In genomic region chr16:70250748-70251650, GRCh38 we compare ENCODE assay signal across 8 cellular contexts. TPM values are rescaled to one million over a fixed set of nuclear protein-coding genes. Genes with fewer than 3 reads are reported as not detected.
DNase-seq lines count a peak whose midpoint lies in the region; ATAC-seq, FAIRE-seq and TF ChIP-seq lines count a peak whose summit lies in the region.

No MANE protein-coding gene starts in this region.

- peak overlapping the region in 3 of 7 donors; percentile 9 to 59 (median 57) for H3K27ac Mint-ChIP-seq in CD14-positive monocyte

- H3K4me1 Mint-ChIP-seq in CD14-positive monocyte = peaks cover 24% of the 10 kb centered on the region

- peaks cover 38 to 47% of the 10 kb centered on the region in 2 experiments for H3K36me3 ChIP-seq in SK-N-SH (replicated peaks in 1 of 2; ENCODE audit: control insufficient read depth in 1 of 2, insufficient read depth in 2 of 2, low read length in 1 of 2)
- peaks cover 15% of the 10 kb centered on the region for H3K36me3 ChIP-seq in breast epithelium

- H3K79me2 ChIP-seq in SK-N-SH (ENCODE audit: insufficient read depth) = peaks cover 49% of the 10 kb centered on the region

- FAIRE-seq in GM19239 (lab: Jason Lieb, UNC) = no peak

- H3K27me3 ChIP-seq in SK-N-SH (ENCODE audit: insufficient read depth) (no peaks in the 10 kb centered on the region), breast epithelium (no peaks in the 10 kb centered on the region)

- peak overlapping the region; percentile 77 to 87 for H3K4me3 Mint-ChIP-seq in CD14-positive monocyte

- peak overlapping the region; percentile 83 for H3K9ac ChIP-seq in SK-N-SH

- H3K4me1 ChIP-seq in SK-N-SH (ENCODE audit: control insufficient read depth in 1 of 2, insufficient read depth in 2 of 2, low read depth in 1 of 2, low read length in 1 of 2) = peaks cover 0 to 8% of the 10 kb centered on the region in 2 experiments; a peak in 2 of 4 replicates
- H3K4me1 ChIP-seq in breast epithelium = peaks cover 0 to 5% of the 10 kb centered on the region in 2 donors

- TF ChIP-seq CTCF in CD14-positive monocyte (IDR thresholded peaks at IDR 0.05) (no peak), SK-N-SH (IDR thresholded peaks at IDR 0.05) (no peak), breast epithelium (IDR thresholded peaks at IDR 0.05) (no peak)

- H3K27ac ChIP-seq in SK-N-SH (ENCODE audit: low read depth in 2 of 2, low read length in 1 of 2) (peak overlapping the region in 1 of 2 experiments; percentile 83; a peak in 3 of 4 replicates), breast epithelium (peak overlapping the region; percentile 71 to 90)

- no peaks in the 10 kb centered on the region for H3K27me3 Mint-ChIP-seq in CD14-positive monocyte (ENCODE audit: low read depth in 3 of 3)

- H2AFZ ChIP-seq in SK-N-SH (ENCODE audit: low read depth) = no peak overlapping the region

- peaks cover 0 to 4% (median 0%) of the 10 kb centered on the region in 7 donors for H3K9me3 Mint-ChIP-seq in CD14-positive monocyte

- POLR2A ChIA-PET in SK-N-SH (lab: Yijun Ruan, JAX) = interaction anchor here (0.8 to 2.0 kb wide), 2 partner anchors 11 to 38 kb away, joined by 3 to 5 read pairs; partner anchors contain the start of gene AARS1

- TF ChIP-seq POLR2A in breast epithelium (IDR thresholded peaks at IDR 0.05) = no peak

- H3K9me2 ChIP-seq in SK-N-SH = no peaks in the 10 kb centered on the region

- H3K4me2 ChIP-seq in SK-N-SH = peak overlapping the region; percentile 94

- H3K36me3 Mint-ChIP-seq in CD14-positive monocyte = peaks cover 18 to 42% of the 10 kb centered on the region in 2 donors

- intact Hi-C loops in CD14-positive monocyte (cut with micrococcal nuclease) = no loop called here
- intact Hi-C loops in breast epithelium (cut with DNase I; ENCODE audit: low total_unique reads) = no loop called here

- ATAC-seq in HG03280 (IDR thresholded peaks at IDR 0.05; ENCODE audit: unreplicated experiment) = peak; percentile 44

- H4K20me1 ChIP-seq in SK-N-SH (ENCODE audit: insufficient read depth) = peaks cover 29% of the 10 kb centered on the region

- TF ChIP-seq RAD21 in SK-N-SH (IDR thresholded peaks at IDR 0.05; ENCODE audit: low read length) = no peak; the same call in 1 of the 2 replicates

- H3K9me3 ChIP-seq in SK-N-SH (no peaks in the 10 kb centered on the region), breast epithelium (no peaks in the 10 kb centered on the region)

- WGBS in SK-N-SH (ENCODE audit: low lambda C conversion rate) = 4% methylated on average over 27 of the region's 97 CpGs

- DNase-seq in CD14-positive monocyte (ENCODE audit: low spot score) (no peak), GM19239 (ENCODE audit: insufficient read length, low spot score) (peak; percentile 53), SK-N-SH (peak; percentile 76), breast epithelium (ENCODE audit: low spot score in 2 of 2) (no peak), islet precursor cell (peak; percentile 73), ureter (ENCODE audit: low spot score) (no peak)
- peak; percentile 39 for DNase-seq in stimulated activated CD4-positive, alpha-beta T cell treated with anti-CD3 and anti-CD28 coated beads, Interleukin-1b, Interleukin-23, amount 100 ng/mL, for 48 hours

- TF ChIP-seq EP300 in SK-N-SH (IDR thresholded peaks at IDR 0.05; ENCODE audit: borderline replicate concordance in 1 of 2, low read depth in 1 of 2, low read length in 1 of 2) = no peak

- CTCF ChIA-PET in SK-N-SH (lab: Yijun Ruan, JAX) = interaction anchor here (1.0 to 10.1 kb wide), 15 partner anchors 9 to 547 kb away, joined by 3 to 76 read pairs (median 5); partner anchors contain the start of gene AARS1

- peaks cover 27% of the 10 kb centered on the region for H3F3A ChIP-seq in SK-N-SH (replicated peaks; ENCODE audit: insufficient read depth)

- H3K4me3 ChIP-seq in SK-N-SH (ENCODE audit: low read depth in 2 of 2, low read length in 1 of 2) (peak overlapping the region; percentile 68 to 70), breast epithelium (peak overlapping the region; percentile 75 to 96 (median 82))

TF ChIP-seq in SK-N-SH, 30 proteins besides CTCF, POLR2A, EP300 and RAD21:
- TF ChIP-seq EZH2phosphoT487 (IDR thresholded peaks at IDR 0.05; ENCODE audit: borderline replicate concordance, low read depth) (no peak), MXI1 (IDR thresholded peaks at IDR 0.05; ENCODE audit: low read depth, low read length) (peak; percentile 66; the same call in 1 of the 2 replicates), RFX5 (IDR thresholded peaks at IDR 0.05; ENCODE audit: low read length) (no peak), YY1 (IDR thresholded peaks at IDR 0.05; ENCODE audit: low read depth) (no peak), GABPA (IDR thresholded peaks at IDR 0.05; ENCODE audit: low read depth) (no peak), TEAD4 (IDR thresholded peaks at IDR 0.05; ENCODE audit: borderline replicate concordance, insufficient read depth) (no peak), JUND (IDR thresholded peaks at IDR 0.05) (no peak)
- TF ChIP-seq, protein P1, sequence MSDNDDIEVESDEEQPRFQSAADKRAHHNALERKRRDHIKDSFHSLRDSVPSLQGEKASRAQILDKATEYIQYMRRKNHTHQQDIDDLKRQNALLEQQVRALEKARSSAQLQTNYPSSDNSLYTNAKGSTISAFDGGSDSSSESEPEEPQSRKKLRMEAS (IDR thresholded peaks at IDR 0.05; ENCODE audit: low read depth) = 0 out of 2 replicates have a peak, but pooled peaks have one; percentile 19
- TF ChIP-seq, protein P2, sequence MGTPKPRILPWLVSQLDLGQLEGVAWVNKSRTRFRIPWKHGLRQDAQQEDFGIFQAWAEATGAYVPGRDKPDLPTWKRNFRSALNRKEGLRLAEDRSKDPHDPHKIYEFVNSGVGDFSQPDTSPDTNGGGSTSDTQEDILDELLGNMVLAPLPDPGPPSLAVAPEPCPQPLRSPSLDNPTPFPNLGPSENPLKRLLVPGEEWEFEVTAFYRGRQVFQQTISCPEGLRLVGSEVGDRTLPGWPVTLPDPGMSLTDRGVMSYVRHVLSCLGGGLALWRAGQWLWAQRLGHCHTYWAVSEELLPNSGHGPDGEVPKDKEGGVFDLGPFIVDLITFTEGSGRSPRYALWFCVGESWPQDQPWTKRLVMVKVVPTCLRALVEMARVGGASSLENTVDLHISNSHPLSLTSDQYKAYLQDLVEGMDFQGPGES (IDR thresholded peaks at IDR 0.05; ENCODE audit: low read depth, low read length) = no peak

RNA-seq across cellular contexts. Expression of gene EXOSC6, which starts 0.7 kb away (rescaled TPM):
- polyA plus RNA-seq in CD14-positive monocyte (1 to 10 TPM; 1.7 to 4.1 TPM), SK-N-SH (2012; rRNA removed) (10.0 and 10.6 TPM in 2 replicates)
- 10.7 and 10.8 TPM in 2 replicates for polyA plus RNA-seq in SK-N-SH (2012; cell fraction: cytosol; rRNA removed)
- 7.3 and 8.8 TPM in 2 replicates for polyA plus RNA-seq in SK-N-SH (2012; cell fraction: nucleus; rRNA removed)
- total RNA-seq in breast epithelium (10 to 100 TPM; 19.7 to 23.2 (median 19.8) TPM), ureter (25.6 TPM)

RNA-seq across cellular contexts. Expression of gene AARS1, which starts 38.3 kb away (rescaled TPM):
- 10 to 100 TPM; 16.3 to 16.6 TPM for polyA plus RNA-seq in CD14-positive monocyte
- polyA plus RNA-seq in SK-N-SH (2012; rRNA removed) = 70.5 and 77.3 TPM in 2 replicates
- 52.6 and 60.0 TPM in 2 replicates for polyA plus RNA-seq in SK-N-SH (2012; cell fraction: cytosol; rRNA removed)
- polyA plus RNA-seq in SK-N-SH (2012; cell fraction: nucleus; rRNA removed) = 69.4 and 91.9 TPM in 2 replicates
- total RNA-seq in breast epithelium = 10 to 100 TPM; 74.3 to 90.5 (median 77.9) TPM
- total RNA-seq in ureter = 155 TPM

RNA-seq across cellular contexts. Expression of gene DDX19B, which starts 48.0 kb away (rescaled TPM):
- polyA plus RNA-seq in CD14-positive monocyte (10 to 100 TPM; 29.2 to 31.9 TPM), SK-N-SH (2012; rRNA removed) (20.1 and 43.6 TPM in 2 replicates)
- 33.2 and 41.3 TPM in 2 replicates for polyA plus RNA-seq in SK-N-SH (2012; cell fraction: cytosol; rRNA removed)
- polyA plus RNA-seq in SK-N-SH (2012; cell fraction: nucleus; rRNA removed) = 58.7 and 64.1 TPM in 2 replicates
- total RNA-seq in breast epithelium (10 to 100 TPM; 37.0 to 39.5 (median 39.5) TPM), ureter (35.8 TPM)

Comparison
In these comparisons a context has a peak if more than half of its experiments do, and no peak if none do; other contexts are left out.
1. DNase-seq: peak in GM19239 (single experiment), SK-N-SH (single experiment), islet precursor cell (single experiment) and stimulated activated CD4-positive, alpha-beta T cell treated with anti-CD3 and anti-CD28 coated beads, Interleukin-1b, Interleukin-23, amount 100 ng/mL, for 48 hours (single experiment); none in CD14-positive monocyte (single experiment), breast epithelium (0 of 2) and ureter (single experiment).